1 cellular context compared by ENCODE assay signal in genomic region chr17:41665566-41666335, GRCh38.
TF ChIP-seq lines count a peak whose summit lies in the region.

No MANE protein-coding gene starts in this region.

TF ChIP-seq in HepG2, 621 proteins besides CTCF, POLR2A, EP300 and RAD21 (continued from another document and continues in another):
- peak; percentile 75 for TF ChIP-seq FOXO1 (CRISPR knock-in tag; IDR thresholded peaks at IDR 0.05)
- TF ChIP-seq TIGD3 (CRISPR knock-in tag; IDR thresholded peaks at IDR 0.05; ENCODE audit: borderline replicate concordance), result no peak
- TF ChIP-seq ATF1 (CRISPR knock-in tag; IDR thresholded peaks at IDR 0.05), result no peak
- no peak for TF ChIP-seq MAFK (conservative IDR thresholded peaks at IDR 0.05 in 1 of 2, IDR thresholded peaks at IDR 0.05 in 1 of 2; ENCODE audit: low read length in 2 of 2)
- TF ChIP-seq JARID2 (CRISPR knock-in tag; IDR thresholded peaks at IDR 0.05; ENCODE audit: insufficient replicate concordance), result no peak
- TF ChIP-seq KMT2B (CRISPR knock-in tag; IDR thresholded peaks at IDR 0.05), result peak; percentile 48; the same call in 1 of the 2 replicates
- TF ChIP-seq HNRNPL (IDR thresholded peaks at IDR 0.05; ENCODE audit: low read depth, low read length), result peak; percentile 49; the same call in 1 of the 2 replicates
- TF ChIP-seq SAFB2 (CRISPR knock-in tag; IDR thresholded peaks at IDR 0.05; ENCODE audit: borderline replicate concordance, low read depth), result peak; percentile 85
- TF ChIP-seq ZNF256 (CRISPR knock-in tag; conservative IDR thresholded peaks at IDR 0.05), result 0 out of 2 replicates have a peak, but pooled peaks have one; percentile 69
- no peak for TF ChIP-seq SSRP1 (CRISPR knock-in tag; IDR thresholded peaks at IDR 0.05)
- TF ChIP-seq ZNF205 (CRISPR knock-in tag; IDR thresholded peaks at IDR 0.05), result peak; percentile 80; the same call in 1 of the 2 replicates
- TF ChIP-seq ATAD3A (CRISPR knock-in tag; IDR thresholded peaks at IDR 0.05), result no peak
- TF ChIP-seq ZNF407 (CRISPR knock-in tag; IDR thresholded peaks at IDR 0.05; ENCODE audit: not compliant biosample characterization), result no peak
- no peak for TF ChIP-seq MYPOP (CRISPR knock-in tag; IDR thresholded peaks at IDR 0.05)
- peak; percentile 86 for TF ChIP-seq ZNF607 (CRISPR knock-in tag; IDR thresholded peaks at IDR 0.05; ENCODE audit: borderline replicate concordance)
- TF ChIP-seq ZBTB44 (CRISPR knock-in tag; IDR thresholded peaks at IDR 0.05), result no peak; the same call in 1 of the 2 replicates
- peak; percentile 91 for TF ChIP-seq ZNF281 (CRISPR knock-in tag; IDR thresholded peaks at IDR 0.05; ENCODE audit: borderline replicate concordance)
- 0 out of 2 replicates have a peak, but pooled peaks have one; percentile 67 for TF ChIP-seq CSRNP1 (CRISPR knock-in tag; IDR thresholded peaks at IDR 0.05)
- TF ChIP-seq ZNF280B (CRISPR knock-in tag; IDR thresholded peaks at IDR 0.05; ENCODE audit: borderline replicate concordance), result no peak
- TF ChIP-seq DRAP1 (CRISPR knock-in tag; IDR thresholded peaks at IDR 0.05), result peak; percentile 77
- TF ChIP-seq ZMYM4 (CRISPR knock-in tag; IDR thresholded peaks at IDR 0.05), result peak; percentile 63; the same call in 1 of the 2 replicates
- TF ChIP-seq ZBTB7B (CRISPR knock-in tag; IDR thresholded peaks at IDR 0.05), result peak; percentile 87
- TF ChIP-seq HIVEP1 (CRISPR knock-in tag; IDR thresholded peaks at IDR 0.05), result peak; percentile 66; the same call in 1 of the 2 replicates
- no peak for TF ChIP-seq LCORL (IDR thresholded peaks at IDR 0.05)
- TF ChIP-seq LCORL (CRISPR knock-in tag; IDR thresholded peaks at IDR 0.05), result 0 out of 2 replicates have a peak, but pooled peaks have one; percentile 34
- no peak for TF ChIP-seq ZNF737 (CRISPR knock-in tag; IDR thresholded peaks at IDR 0.05; ENCODE audit: borderline replicate concordance)
- no peak for TF ChIP-seq ZSCAN20 (CRISPR knock-in tag; IDR thresholded peaks at IDR 0.05; ENCODE audit: borderline replicate concordance)
- TF ChIP-seq TMF1 (CRISPR knock-in tag; IDR thresholded peaks at IDR 0.05; ENCODE audit: low read depth), result no peak
